ENCODE assay signal across 1 cellular context in the genomic region with DNA sequence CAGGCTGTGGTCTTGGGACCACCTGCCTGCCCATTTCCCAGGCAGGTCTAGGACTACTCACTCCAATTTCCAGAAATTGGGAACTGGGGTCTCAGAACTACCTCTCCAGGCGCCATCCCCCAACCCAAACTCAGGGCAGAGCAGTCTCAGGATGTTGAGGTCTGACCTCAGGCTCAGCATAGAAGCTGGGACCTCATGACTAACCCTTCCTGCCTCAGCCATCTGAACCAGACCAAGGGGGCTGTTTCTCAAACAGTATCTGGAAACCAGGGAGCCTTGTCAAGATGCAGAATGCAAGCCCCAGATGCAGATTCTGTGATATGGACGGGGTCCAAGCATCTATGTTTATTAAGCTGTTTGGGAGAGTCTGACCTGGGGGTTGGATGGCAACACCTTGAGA.
TF ChIP-seq lines count a peak whose summit lies in the region.

No MANE protein-coding gene starts in this region.

TF ChIP-seq in HCT116, 20 proteins besides CTCF, POLR2A, EP300 and RAD21 (continued from another document):
- TF ChIP-seq, protein P1, sequence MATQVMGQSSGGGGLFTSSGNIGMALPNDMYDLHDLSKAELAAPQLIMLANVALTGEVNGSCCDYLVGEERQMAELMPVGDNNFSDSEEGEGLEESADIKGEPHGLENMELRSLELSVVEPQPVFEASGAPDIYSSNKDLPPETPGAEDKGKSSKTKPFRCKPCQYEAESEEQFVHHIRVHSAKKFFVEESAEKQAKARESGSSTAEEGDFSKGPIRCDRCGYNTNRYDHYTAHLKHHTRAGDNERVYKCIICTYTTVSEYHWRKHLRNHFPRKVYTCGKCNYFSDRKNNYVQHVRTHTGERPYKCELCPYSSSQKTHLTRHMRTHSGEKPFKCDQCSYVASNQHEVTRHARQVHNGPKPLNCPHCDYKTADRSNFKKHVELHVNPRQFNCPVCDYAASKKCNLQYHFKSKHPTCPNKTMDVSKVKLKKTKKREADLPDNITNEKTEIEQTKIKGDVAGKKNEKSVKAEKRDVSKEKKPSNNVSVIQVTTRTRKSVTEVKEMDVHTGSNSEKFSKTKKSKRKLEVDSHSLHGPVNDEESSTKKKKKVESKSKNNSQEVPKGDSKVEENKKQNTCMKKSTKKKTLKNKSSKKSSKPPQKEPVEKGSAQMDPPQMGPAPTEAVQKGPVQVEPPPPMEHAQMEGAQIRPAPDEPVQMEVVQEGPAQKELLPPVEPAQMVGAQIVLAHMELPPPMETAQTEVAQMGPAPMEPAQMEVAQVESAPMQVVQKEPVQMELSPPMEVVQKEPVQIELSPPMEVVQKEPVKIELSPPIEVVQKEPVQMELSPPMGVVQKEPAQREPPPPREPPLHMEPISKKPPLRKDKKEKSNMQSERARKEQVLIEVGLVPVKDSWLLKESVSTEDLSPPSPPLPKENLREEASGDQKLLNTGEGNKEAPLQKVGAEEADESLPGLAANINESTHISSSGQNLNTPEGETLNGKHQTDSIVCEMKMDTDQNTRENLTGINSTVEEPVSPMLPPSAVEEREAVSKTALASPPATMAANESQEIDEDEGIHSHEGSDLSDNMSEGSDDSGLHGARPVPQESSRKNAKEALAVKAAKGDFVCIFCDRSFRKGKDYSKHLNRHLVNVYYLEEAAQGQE (IDR thresholded peaks at IDR 0.05; ENCODE audit: low read depth): no peak
- TF ChIP-seq SRF (IDR thresholded peaks at IDR 0.05; ENCODE audit: low read depth): no peak
- TF ChIP-seq SIN3A (IDR thresholded peaks at IDR 0.05; ENCODE audit: low read depth): no peak
- TF ChIP-seq, protein P2, sequence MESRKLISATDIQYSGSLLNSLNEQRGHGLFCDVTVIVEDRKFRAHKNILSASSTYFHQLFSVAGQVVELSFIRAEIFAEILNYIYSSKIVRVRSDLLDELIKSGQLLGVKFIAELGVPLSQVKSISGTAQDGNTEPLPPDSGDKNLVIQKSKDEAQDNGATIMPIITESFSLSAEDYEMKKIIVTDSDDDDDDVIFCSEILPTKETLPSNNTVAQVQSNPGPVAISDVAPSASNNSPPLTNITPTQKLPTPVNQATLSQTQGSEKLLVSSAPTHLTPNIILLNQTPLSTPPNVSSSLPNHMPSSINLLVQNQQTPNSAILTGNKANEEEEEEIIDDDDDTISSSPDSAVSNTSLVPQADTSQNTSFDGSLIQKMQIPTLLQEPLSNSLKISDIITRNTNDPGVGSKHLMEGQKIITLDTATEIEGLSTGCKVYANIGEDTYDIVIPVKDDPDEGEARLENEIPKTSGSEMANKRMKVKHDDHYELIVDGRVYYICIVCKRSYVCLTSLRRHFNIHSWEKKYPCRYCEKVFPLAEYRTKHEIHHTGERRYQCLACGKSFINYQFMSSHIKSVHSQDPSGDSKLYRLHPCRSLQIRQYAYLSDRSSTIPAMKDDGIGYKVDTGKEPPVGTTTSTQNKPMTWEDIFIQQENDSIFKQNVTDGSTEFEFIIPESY (IDR thresholded peaks at IDR 0.05; ENCODE audit: extremely low read depth, insufficient replicate concordance, low read length): no peak
- TF ChIP-seq ZFX (IDR thresholded peaks at IDR 0.05): no peak
